Comparison of ENCODE assay signal across 20 cellular contexts in the genomic region with DNA sequence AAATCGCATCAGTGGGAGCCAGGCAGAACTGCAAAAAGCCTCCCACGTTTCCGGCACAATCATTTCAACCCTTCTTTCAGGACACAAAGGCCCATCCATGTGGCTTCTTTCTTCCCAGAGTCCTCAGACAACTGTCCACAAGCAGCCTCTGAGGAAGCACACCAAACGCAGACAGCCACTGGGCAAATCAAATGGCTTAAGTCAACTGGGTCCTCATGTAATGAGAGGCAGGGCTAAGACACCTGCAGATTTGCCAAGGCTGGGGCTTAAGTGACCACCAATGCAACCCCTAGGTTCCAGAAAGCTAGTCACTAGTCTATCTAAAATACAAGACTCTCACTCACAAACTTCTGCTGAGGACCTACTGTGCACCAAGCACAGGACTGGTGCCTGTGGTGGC. TPM values are rescaled to one million over a fixed set of nuclear protein-coding genes. Genes with fewer than 3 reads are reported as not detected.
"Had no signal": no experiment of that assay in that cellular context is flagged by ENCODE, and none has a peak within 500 bp of the region (broad histone marks: within the 10 kb centered on the region; RNA-seq: fewer than 3 reads in every experiment).

No MANE protein-coding gene starts in this region.

- H3K27ac ChIP-seq: body of pancreas, coronary artery, foreskin keratinocyte, ovary, right lobe of liver, thyroid gland had no signal

- DNase-seq: activated CD4-positive, alpha-beta T cell treated with anti-CD3 and anti-CD28 coated beads, Interleukin-2, amount 50 U/mL, for 1 hour; activated CD8-positive, alpha-beta memory T cell treated with anti-CD3 and anti-CD28 coated beads for 24 hours; activated gamma-delta T cell treated with Interleukin-2 at 50 U/mL for 16 hours; amniotic stem cell; body of pancreas; central memory CD4-positive, alpha-beta T cell; foreskin keratinocyte; left ventricle myocardium superior; mesendoderm; ovary; right lobe of liver; stimulated activated CD4-positive, alpha-beta T cell treated with anti-CD3 and anti-CD28 coated beads, Interleukin-12 subunit alpha, Interleukin-12 subunit beta, amount 100 ng/mL, for 4 hours; stimulated activated CD4-positive, alpha-beta T cell treated with anti-CD3 and anti-CD28 coated beads, Interleukin-2, amount 100 ng/mL, for 24 hours; T-helper 17 cell; thyroid gland had no signal

- H3K4me3 Mint-ChIP-seq: activated naive CD8-positive, alpha-beta T cell; natural killer cell treated with Interleukin-12 subunit alpha and Interleukin-12 subunit beta and Interleukin-15 and Interleukin-18, amount 100 ng/mL, for 72 hours; T-helper 17 cell had no signal

- H3K27ac Mint-ChIP-seq: activated naive CD8-positive, alpha-beta T cell; natural killer cell treated with Interleukin-12 subunit alpha and Interleukin-12 subunit beta and Interleukin-15 and Interleukin-18, amount 100 ng/mL, for 72 hours; T-helper 17 cell had no signal

- H3K27me3 ChIP-seq: body of pancreas, foreskin keratinocyte, ovary, right lobe of liver, thyroid gland had no signal

- H3K4me3 ChIP-seq: body of pancreas, coronary artery, ovary, right lobe of liver, thyroid gland had no signal

- H3K36me3 ChIP-seq: ovary, right lobe of liver, thyroid gland had no signal

- H3K4me1 ChIP-seq: body of pancreas, right lobe of liver had no signal

- H3K36me3 Mint-ChIP-seq: activated naive CD8-positive, alpha-beta T cell; natural killer cell treated with Interleukin-12 subunit alpha and Interleukin-12 subunit beta and Interleukin-15 and Interleukin-18, amount 100 ng/mL, for 72 hours had no signal

- FAIRE-seq: TTC549, urothelium cell line had no signal

- H3K9me3 Mint-ChIP-seq: natural killer cell treated with Interleukin-12 subunit alpha and Interleukin-12 subunit beta and Interleukin-15 and Interleukin-18, amount 100 ng/mL, for 72 hours had no signal

- H3K9me3 ChIP-seq: body of pancreas, ovary, right lobe of liver, thyroid gland had no signal

RNA-seq across cellular contexts. Expression of a gene that starts 8.5 kb away (rescaled TPM):
- total RNA-seq: natural killer cell treated with Interleukin-12 subunit alpha and Interleukin-12 subunit beta and Interleukin-15 and Interleukin-18, amount 100 ng/mL, for 72 hours had no signal
